Comparison of ENCODE assay signal across 1 cellular context in genomic region chr5:1111727-1112289, GRCh38.
TF ChIP-seq lines count a peak whose summit lies in the region.

SLC12A7 (minus strand) TSS chr5:1112063; CDS start chr5:1111991, 72 bp downstream.

TF ChIP-seq in HEK293, 187 proteins besides CTCF, POLR2A, EP300 and RAD21 (continued from another document):
- TF ChIP-seq PRDM10 (tag by site-specific recombination; IDR thresholded peaks at IDR 0.05), result no peak
- peak; percentile 49; the same call in 1 of the 2 replicates for TF ChIP-seq ZNF335 (tag by site-specific recombination; conservative IDR thresholded peaks at IDR 0.05)
- TF ChIP-seq KLF8 (tag by site-specific recombination; IDR thresholded peaks at IDR 0.05), result 0 out of 2 replicates have a peak, but pooled peaks have one; percentile 39
- TF ChIP-seq ZNF174 (tag by site-specific recombination; IDR thresholded peaks at IDR 0.05), result no peak
- no peak for TF ChIP-seq ZNF223 (tag by site-specific recombination; IDR thresholded peaks at IDR 0.05)
- TF ChIP-seq KLF10 (tag by site-specific recombination; IDR thresholded peaks at IDR 0.05), result peak; percentile 43; the same call in 1 of the 2 replicates
- no peak for TF ChIP-seq WT1 (tag by site-specific recombination; IDR thresholded peaks at IDR 0.05)
- no peak for TF ChIP-seq ZNF114 (tag by site-specific recombination; IDR thresholded peaks at IDR 0.05)
- TF ChIP-seq PBX3 (CRISPR knock-in tag; IDR thresholded peaks at IDR 0.05), result peak; percentile 50; the same call in 1 of the 2 replicates
- peak; percentile 53; the same call in 1 of the 2 replicates for TF ChIP-seq ZBTB10 (tag by site-specific recombination; IDR thresholded peaks at IDR 0.05)
- no peak for TF ChIP-seq ZNF521 (tag by site-specific recombination; IDR thresholded peaks at IDR 0.05)
- TF ChIP-seq ZNF362 (tag by site-specific recombination; IDR thresholded peaks at IDR 0.05), result no peak
- no peak for TF ChIP-seq ZNF518A (tag by site-specific recombination; conservative IDR thresholded peaks at IDR 0.05; ENCODE audit: low read depth)
- no peak for TF ChIP-seq KLF16 (tag by site-specific recombination; IDR thresholded peaks at IDR 0.05)
- no peak for TF ChIP-seq ZNF791 (tag by site-specific recombination; IDR thresholded peaks at IDR 0.05)
- TF ChIP-seq PATZ1 (tag by site-specific recombination; IDR thresholded peaks at IDR 0.05), result peak; percentile 14
- TF ChIP-seq ZSCAN30 (tag by site-specific recombination; IDR thresholded peaks at IDR 0.05), result 0 out of 2 replicates have a peak, but pooled peaks have one; percentile 28
- TF ChIP-seq SP3 (tag by site-specific recombination; IDR thresholded peaks at IDR 0.05), result peak; percentile 54
- no peak for TF ChIP-seq ZNF837 (tag by site-specific recombination; IDR thresholded peaks at IDR 0.05)
- TF ChIP-seq GLI4 (tag by site-specific recombination; IDR thresholded peaks at IDR 0.05), result no peak
- 0 out of 2 replicates have a peak, but pooled peaks have one; percentile 50 for TF ChIP-seq ZNF10 (tag by site-specific recombination; IDR thresholded peaks at IDR 0.05)
- TF ChIP-seq ZNF398 (tag by site-specific recombination; IDR thresholded peaks at IDR 0.05), result no peak
- no peak for TF ChIP-seq ZNF843 (tag by site-specific recombination; IDR thresholded peaks at IDR 0.05)
- TF ChIP-seq SP2 (tag by site-specific recombination; IDR thresholded peaks at IDR 0.05), result peak; percentile 30
- no peak for TF ChIP-seq MZF1 (tag by site-specific recombination; IDR thresholded peaks at IDR 0.05; ENCODE audit: borderline replicate concordance)
